Comparison of ENCODE assay signal across 17 cellular contexts in genomic region chrX:109707322-109707721, GRCh38. TPM values are rescaled to one million over a fixed set of nuclear protein-coding genes. Genes with fewer than 3 reads are reported as not detected.
A peak's percentile ranks its signal among the peaks of the same experiment; 100 is the strongest.
DNase-seq lines count a peak whose midpoint lies in the region; ATAC-seq and TF ChIP-seq lines count a peak whose summit lies in the region.
"Had no signal": no experiment of that assay in that cellular context is flagged by ENCODE, and none has a peak within 500 bp of the region (broad histone marks: within the 10 kb centered on the region; RNA-seq: fewer than 3 reads in every experiment).

No MANE protein-coding gene starts in this region.

- no peak for ATAC-seq in activated T-cell treated with anti-CD3 and anti-CD28 coated beads, Interleukin-2, amount 50 U/mL, for 72 hours (replicated peaks in 1 of 2)
- no peak for ATAC-seq in effector memory CD8-positive, alpha-beta T cell (replicated peaks)
- ATAC-seq in left colon, result no peak
- ATAC-seq: K562 had no signal

- peaks cover 19 to 69% (median 40%) of the 10 kb centered on the region in 6 donors for H3K4me1 ChIP-seq in spleen
- H3K4me1 ChIP-seq: parathyroid adenoma, SJSA1 had no signal

- H3K27me3 Mint-ChIP-seq in activated T-cell treated with anti-CD3 and anti-CD28 coated beads, Interleukin-2, amount 50 U/mL, for 72 hours (ENCODE audit: low read depth), result no peaks in the 10 kb centered on the region
- no peaks in the 10 kb centered on the region for H3K27me3 Mint-ChIP-seq in effector memory CD8-positive, alpha-beta T cell

- no peak for TF ChIP-seq POLR2A in spleen (IDR thresholded peaks at IDR 0.05)

- no peaks in the 10 kb centered on the region for H3K36me3 ChIP-seq in spleen
- H3K36me3 ChIP-seq: SJSA1, WERI-Rb-1 had no signal

- DNase-seq in activated T-cell treated with anti-CD3 and anti-CD28 coated beads, Interleukin-2, amount 50 U/mL, for 72 hours, result no peak
- DNase-seq in activated T-cell treated with anti-CD3 and anti-CD28 coated beads for 4 hours (no peak), MV-4-11 (lab: John Stamatoyannopoulos, UW) (peak; percentile 37), spleen (peak; percentile 76), AG08395 (ENCODE audit: low spot score) (no peak), left colon (no peak), retina (no peak)
- DNase-seq in effector memory CD8-positive, alpha-beta T cell, result no peak
- DNase-seq: aorta, dorsolateral prefrontal cortex, H9, NCI-H1694 treated with DMSO at 0.1 percent for 48 hours, trophoblast cell, WERI-Rb-1 had no signal

- no peaks in the 10 kb centered on the region for H3K9me3 ChIP-seq in spleen
- H3K9me3 ChIP-seq: SJSA1 had no signal

- no peaks in the 10 kb centered on the region for H3K9me3 Mint-ChIP-seq in activated T-cell treated with anti-CD3 and anti-CD28 coated beads, Interleukin-2, amount 50 U/mL, for 72 hours
- no peaks in the 10 kb centered on the region for H3K9me3 Mint-ChIP-seq in effector memory CD8-positive, alpha-beta T cell
- H3K9me3 Mint-ChIP-seq: H9 had no signal

- H3K27me3 ChIP-seq in spleen (replicated peaks in 1 of 7), result no peaks in the 10 kb centered on the region
- H3K27me3 ChIP-seq: SJSA1 had no signal

- H3K4me3 Mint-ChIP-seq in activated T-cell treated with anti-CD3 and anti-CD28 coated beads, Interleukin-2, amount 50 U/mL, for 72 hours, result peak overlapping the region; percentile 20
- H3K4me3 Mint-ChIP-seq in effector memory CD8-positive, alpha-beta T cell, result peak overlapping the region; percentile 33 to 64
- H3K4me3 Mint-ChIP-seq: H9 had no signal

- H3K4me3 ChIP-seq in spleen, result peak overlapping the region in 3 of 8 donors; percentile 5 to 49 (median 7)
- H3K4me3 ChIP-seq: K562, SJSA1 had no signal

- H3K36me3 Mint-ChIP-seq in activated T-cell treated with anti-CD3 and anti-CD28 coated beads, Interleukin-2, amount 50 U/mL, for 72 hours (ENCODE audit: insufficient read depth in 2 of 2), result no peaks in the 10 kb centered on the region
- H3K36me3 Mint-ChIP-seq in effector memory CD8-positive, alpha-beta T cell (ENCODE audit: insufficient read depth), result no peaks in the 10 kb centered on the region

- H3K27ac Mint-ChIP-seq in activated T-cell treated with anti-CD3 and anti-CD28 coated beads, Interleukin-2, amount 50 U/mL, for 72 hours, result no peak overlapping the region
- H3K27ac Mint-ChIP-seq in effector memory CD8-positive, alpha-beta T cell, result peak overlapping the region in 1 of 2 donors; percentile 23
- H3K27ac Mint-ChIP-seq: H9 had no signal

- intact Hi-C loops in spleen (cut with DNase I; ENCODE audit: low total_unique reads), result no loop called here
- intact Hi-C loops in left colon (cut with DNase I, micrococcal nuclease), result no loop called here

- TF ChIP-seq CTCF in spleen (IDR thresholded peaks at IDR 0.05 in 8 of 11, conservative IDR thresholded peaks at IDR 0.05 in 3 of 11), result no peak

- peak overlapping the region in 7 of 8 donors; percentile 47 to 84 (median 79) for H3K27ac ChIP-seq in spleen
- H3K27ac ChIP-seq: dorsolateral prefrontal cortex, parathyroid adenoma, SJSA1, WERI-Rb-1 had no signal

- H3K4me1 Mint-ChIP-seq in activated T-cell treated with anti-CD3 and anti-CD28 coated beads, Interleukin-2, amount 50 U/mL, for 72 hours (ENCODE audit: low read depth), result peaks cover 56% of the 10 kb centered on the region
- H3K4me1 Mint-ChIP-seq in effector memory CD8-positive, alpha-beta T cell (ENCODE audit: low read depth in 2 of 2), result peaks cover 17 to 35% of the 10 kb centered on the region in 2 donors

- WGBS in spleen, 5 donors, result 17 to 31% (median 22%) methylated on average over 5 of the region's 5 CpGs

RNA-seq across cellular contexts. Expression of gene ACSL4, which starts 25.7 kb away (rescaled TPM):
- total RNA-seq in activated T-cell treated with anti-CD3 and anti-CD28 coated beads, Interleukin-2, amount 50 U/mL, for 72 hours, result 10 to 100 TPM; 44.3 to 48.1 TPM
- 100 to 1,000 TPM in 1 of 7 donors, 10 to 100 TPM in 6; 47.3 to 109 (median 54.8) TPM for total RNA-seq in spleen
- 10 to 100 TPM; 10.8 to 16.3 (median 11.6) TPM for polyA plus RNA-seq in spleen
- 10 to 100 TPM; 11.7 to 17.5 TPM for total RNA-seq in left colon

Comparison
In these comparisons a context has a peak if more than half of its experiments do, and no peak if none do; other contexts are left out.
1. DNase-seq: peak in MV-4-11 (single experiment) and spleen (single experiment); none in activated T-cell treated with anti-CD3 and anti-CD28 coated beads, Interleukin-2, amount 50 U/mL, for 72 hours (0 of 2), activated T-cell treated with anti-CD3 and anti-CD28 coated beads for 4 hours (single experiment), effector memory CD8-positive, alpha-beta T cell (0 of 3), AG08395 (single experiment), left colon (0 of 2) and retina (single experiment).